In genomic region chr12:71477046-71477445, GRCh38 we compare ENCODE assay signal across 1 cellular context.
TF ChIP-seq lines count a peak whose summit lies in the region.

No MANE protein-coding gene starts in this region.

TF ChIP-seq in IMR-90, 13 proteins besides CTCF, POLR2A, EP300 and RAD21:
- TF ChIP-seq RCOR1 (IDR thresholded peaks at IDR 0.05; ENCODE audit: insufficient replicate concordance, low read length) (no peak), CEBPB (IDR thresholded peaks at IDR 0.05; ENCODE audit: low read depth, low read length) (no peak), CHD1 (IDR thresholded peaks at IDR 0.05; ENCODE audit: low read depth, low read length) (no peak), RFX5 (IDR thresholded peaks at IDR 0.05; ENCODE audit: low read depth, low read length) (no peak), MAFK (IDR thresholded peaks at IDR 0.05; ENCODE audit: low read depth, low read length) (no peak), FOS (IDR thresholded peaks at IDR 0.05; ENCODE audit: low read depth, low read length) (no peak), MXI1 (IDR thresholded peaks at IDR 0.05; ENCODE audit: borderline replicate concordance, low read depth, low read length) (no peak), USF2 (IDR thresholded peaks at IDR 0.05; ENCODE audit: low read depth, low read length) (no peak), MAZ (IDR thresholded peaks at IDR 0.05; ENCODE audit: borderline replicate concordance, low read depth, low read length) (no peak), NFE2L2 (IDR thresholded peaks at IDR 0.05; ENCODE audit: low read depth, low read length) (no peak), BHLHE40 (IDR thresholded peaks at IDR 0.05; ENCODE audit: low read depth, low read length) (no peak)
TF ChIP-seq in IMR-90: peak in this region for 0.
